In the genomic region with DNA sequence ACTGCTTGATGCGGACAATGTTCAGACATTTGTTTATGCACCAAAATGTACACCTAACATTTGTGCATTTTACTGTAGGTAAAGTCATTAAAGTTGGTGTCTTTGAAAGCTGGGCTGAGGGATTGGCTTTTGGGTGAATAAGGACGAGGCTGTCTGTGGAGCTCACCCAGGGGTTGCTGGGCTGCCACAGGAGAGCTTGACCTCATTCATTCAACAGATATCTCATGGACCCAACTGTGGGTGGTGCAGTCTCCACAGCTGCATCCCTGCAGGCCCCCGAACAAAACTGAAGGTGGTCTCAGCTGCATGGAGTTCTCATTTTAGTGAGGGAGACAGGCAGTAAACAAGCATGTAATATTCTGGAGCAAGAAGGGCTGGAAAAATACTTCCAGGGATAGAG, we compare ENCODE assay signal across 21 cellular contexts. TPM values are rescaled to one million over a fixed set of nuclear protein-coding genes. Genes with fewer than 3 reads are reported as not detected.
DNase-seq lines count a peak whose midpoint lies in the region; ATAC-seq and TF ChIP-seq lines count a peak whose summit lies in the region.
"Had no signal": no experiment of that assay in that cellular context is flagged by ENCODE, and none has a peak within 500 bp of the region (broad histone marks: within the 10 kb centered on the region; RNA-seq: fewer than 3 reads in every experiment).

No MANE protein-coding gene starts in this region.

- CTCF ChIA-PET in activated CD8-positive, alpha-beta memory T cell treated with anti-CD3 and anti-CD28 coated beads, Interleukin-2, amount 10 ng/mL, durations not matched to agents 7 days and 5 days (lab: Charles Lee) = interaction anchor here (0.9 to 4.2 kb wide), 3 partner anchors 18 to 243 kb away, joined by 3 to 16 read pairs (median 3); no protein-coding TSS in a partner anchor

- H3K4me3 ChIP-seq in OCI-LY1 (ENCODE audit: low read depth, low read length, poor library complexity, severe bottlenecking) (no peak overlapping the region), foreskin fibroblast (ENCODE audit: low read depth in 1 of 2, low read length in 2 of 2) (no peak overlapping the region)
- H3K4me3 ChIP-seq: BLaER1, upper lobe of left lung had no signal

- H2AFZ ChIP-seq in OCI-LY1 (ENCODE audit: low read length) = no peak overlapping the region

- TF ChIP-seq CTCF in OCI-LY1 (IDR thresholded peaks at IDR 0.05; ENCODE audit: low read length) (no peak), chondrocyte (IDR thresholded peaks at IDR 0.05) (no peak), neural crest cell (conservative IDR thresholded peaks at IDR 0.05) (no peak), foreskin fibroblast (IDR thresholded peaks at IDR 0.05; ENCODE audit: low read depth, low read length) (no peak)

- no peak overlapping the region for H3K4me3 Mint-ChIP-seq in activated CD8-positive, alpha-beta memory T cell treated with anti-CD3 and anti-CD28 coated beads, Interleukin-2, amount 10 ng/mL, durations not matched to agents 7 days and 5 days
- H3K4me3 Mint-ChIP-seq in chondrocyte (ENCODE audit: unreplicated experiment) (no peak overlapping the region), neural crest cell (no peak overlapping the region)

- H3K4me2 ChIP-seq in OCI-LY1 (ENCODE audit: low read length) = no peak overlapping the region
- H3K4me2 ChIP-seq: BLaER1, KMS-11 had no signal

- H3K9me3 Mint-ChIP-seq in activated CD8-positive, alpha-beta memory T cell treated with anti-CD3 and anti-CD28 coated beads, Interleukin-2, amount 10 ng/mL, durations not matched to agents 7 days and 5 days (ENCODE audit: low read depth) = no peaks in the 10 kb centered on the region
- no peaks in the 10 kb centered on the region for H3K9me3 Mint-ChIP-seq in chondrocyte (ENCODE audit: low read depth)
- H3K9me3 Mint-ChIP-seq in neural crest cell = no peaks in the 10 kb centered on the region

- peaks cover 50% of the 10 kb centered on the region for H3K4me1 Mint-ChIP-seq in activated CD8-positive, alpha-beta memory T cell treated with anti-CD3 and anti-CD28 coated beads, Interleukin-2, amount 10 ng/mL, durations not matched to agents 7 days and 5 days
- H3K4me1 Mint-ChIP-seq in chondrocyte (ENCODE audit: low read depth) (peaks cover 15% of the 10 kb centered on the region), neural crest cell (no peaks in the 10 kb centered on the region)

- no peaks in the 10 kb centered on the region for H3K79me2 ChIP-seq in OCI-LY1 (ENCODE audit: insufficient read depth, low read length)

- no peak for DNase-seq in activated CD8-positive, alpha-beta memory T cell treated with anti-CD3 and anti-CD28 coated beads, Interleukin-2, amount 10 ng/mL, durations not matched to agents 7 days and 5 days
- DNase-seq in activated CD8-positive, alpha-beta memory T cell treated with anti-CD3 and anti-CD28 coated beads for 24 hours = no peak
- DNase-seq in chondrocyte (ENCODE audit: low spot score) = no peak
- DNase-seq in neural crest cell (ENCODE audit: low read depth, low spot score) = no peak
- DNase-seq in NK-92 treated with Interleukin-12 subunit alpha and Interleukin-12 subunit beta, amount 100 ng/mL, for 24 hours (lab: John Stamatoyannopoulos, UW) = no peak
- DNase-seq in foreskin fibroblast = no peak
- no peak for DNase-seq in SHP77 treated with DMSO at 0.1 percent for 48 hours (lab: John Stamatoyannopoulos, UW)
- DNase-seq: activated CD4-positive, alpha-beta T cell treated with anti-CD3 and anti-CD28 coated beads for 48 hours; DMS53; hippocampal formation; NCI-H1092 treated with DMSO at 0.1 percent for 48 hours; NCI-H2171; NCI-H748 treated with DMSO at 0.1 percent for 48 hours; PC-3; retina; stimulated activated naive CD4-positive, alpha-beta T cell; T-helper 9 cell; upper lobe of left lung had no signal

- no peaks in the 10 kb centered on the region for H3K9me2 ChIP-seq in OCI-LY1 (ENCODE audit: low read depth, low read length)

- no peak overlapping the region for H3K9ac ChIP-seq in OCI-LY1 (ENCODE audit: low read length)
- H3K9ac ChIP-seq: BLaER1, KMS-11 had no signal

- H3K27ac Mint-ChIP-seq in activated CD8-positive, alpha-beta memory T cell treated with anti-CD3 and anti-CD28 coated beads, Interleukin-2, amount 10 ng/mL, durations not matched to agents 7 days and 5 days = peak overlapping the region; percentile 73
- peak overlapping the region; percentile 39 for H3K27ac Mint-ChIP-seq in chondrocyte (ENCODE audit: unreplicated experiment)
- H3K27ac Mint-ChIP-seq in neural crest cell (ENCODE audit: unreplicated experiment) = peak overlapping the region; percentile 62

- peaks cover 24% of the 10 kb centered on the region for H3K36me3 Mint-ChIP-seq in activated CD8-positive, alpha-beta memory T cell treated with anti-CD3 and anti-CD28 coated beads, Interleukin-2, amount 10 ng/mL, durations not matched to agents 7 days and 5 days
- H3K36me3 Mint-ChIP-seq in chondrocyte (ENCODE audit: low read depth) = peaks cover 15% of the 10 kb centered on the region
- H3K36me3 Mint-ChIP-seq in neural crest cell (ENCODE audit: low read depth) = peaks cover 7% of the 10 kb centered on the region

- no peaks in the 10 kb centered on the region for H3K27me3 Mint-ChIP-seq in activated CD8-positive, alpha-beta memory T cell treated with anti-CD3 and anti-CD28 coated beads, Interleukin-2, amount 10 ng/mL, durations not matched to agents 7 days and 5 days
- H3K27me3 Mint-ChIP-seq in chondrocyte (ENCODE audit: low read depth) (no peaks in the 10 kb centered on the region), neural crest cell (ENCODE audit: low read depth) (no peaks in the 10 kb centered on the region)

- peaks cover 46% of the 10 kb centered on the region for H3K4me1 ChIP-seq in OCI-LY1 (ENCODE audit: insufficient read depth, low read length, severe bottlenecking)

- H3K36me3 ChIP-seq in OCI-LY1 (ENCODE audit: insufficient read depth, low read length) = peaks cover 76% of the 10 kb centered on the region

- peaks cover 10% of the 10 kb centered on the region; the same call in 1 of the 2 replicates for H3F3A ChIP-seq in OCI-LY1 (ENCODE audit: insufficient read depth, low read length)

- H3K27me3 ChIP-seq in OCI-LY1 (ENCODE audit: insufficient read depth, low read length) = no peaks in the 10 kb centered on the region
- H3K27me3 ChIP-seq: BLaER1, upper lobe of left lung had no signal

- no peak for ATAC-seq in activated CD8-positive, alpha-beta memory T cell treated with anti-CD3 and anti-CD28 coated beads, Interleukin-2, amount 10 ng/mL, durations not matched to agents 7 days and 5 days
- ATAC-seq: PC-3 had no signal

- no peaks in the 10 kb centered on the region for H3K9me3 ChIP-seq in OCI-LY1 (ENCODE audit: low read length)
- H3K9me3 ChIP-seq: BLaER1, upper lobe of left lung had no signal

- H4K20me1 ChIP-seq in OCI-LY1 (ENCODE audit: insufficient read depth, low read length) = no peaks in the 10 kb centered on the region

- peak overlapping the region; percentile 96 for H3K27ac ChIP-seq in OCI-LY1 (ENCODE audit: low read depth, low read length, poor library complexity, severe bottlenecking)
- H3K27ac ChIP-seq: KMS-11, upper lobe of left lung had no signal

RNA-seq across cellular contexts. Expression of a gene that starts 32.7 kb away (rescaled TPM):
- total RNA-seq in activated CD8-positive, alpha-beta memory T cell treated with anti-CD3 and anti-CD28 coated beads, Interleukin-2, amount 10 ng/mL, durations not matched to agents 7 days and 5 days = 10 to 100 TPM; 57.6 to 86.3 TPM
- total RNA-seq in chondrocyte (59.5 to 80.3 TPM (median 66.7 TPM) in 3 replicates), neural crest cell (82.0 and 92.2 TPM in 2 replicates)

RNA-seq across cellular contexts. Expression of a gene that starts 56.8 kb away (rescaled TPM):
- 100 to 1,000 TPM in 1 of 2 experiments, 10 to 100 TPM in 1; 98.3 to 109 TPM for total RNA-seq in activated CD8-positive, alpha-beta memory T cell treated with anti-CD3 and anti-CD28 coated beads, Interleukin-2, amount 10 ng/mL, durations not matched to agents 7 days and 5 days
- total RNA-seq in chondrocyte = 56.3 to 62.2 TPM (median 58.1 TPM) in 3 replicates
- total RNA-seq in neural crest cell = 120 and 126 TPM in 2 replicates
